ENCODE assay signal across 8 cellular contexts in genomic region chr6:33314515-33314942, GRCh38. TPM values are rescaled to one million over a fixed set of nuclear protein-coding genes. Genes with fewer than 3 reads are reported as not detected.
DNase-seq lines count a peak whose midpoint lies in the region; ATAC-seq and TF ChIP-seq lines count a peak whose summit lies in the region.

No MANE protein-coding gene starts in this region.

- peaks cover 66% of the 10 kb centered on the region for H3K79me2 ChIP-seq in SK-N-SH (ENCODE audit: insufficient read depth)

- H3K4me1 ChIP-seq in SK-N-SH (ENCODE audit: control insufficient read depth in 1 of 2, insufficient read depth in 2 of 2, low read depth in 1 of 2, low read length in 1 of 2) (peaks cover 14 to 36% of the 10 kb centered on the region in 2 experiments; a peak in 1 of 4 replicates), heart right ventricle (peaks cover 12 to 66% (median 54%) of the 10 kb centered on the region in 9 donors)

- no peaks in the 10 kb centered on the region for H3K9me2 ChIP-seq in SK-N-SH

- peak; percentile 96 for DNase-seq in Caki2 (ENCODE audit: low read depth)
- peak; percentile 31 for DNase-seq in HuH-7.5 (ENCODE audit: low spot score)
- DNase-seq in SK-N-SH: peak; percentile 48
- peak; percentile 55 to 89 for DNase-seq in heart right ventricle
- no peak for DNase-seq in progenitor cell of endocrine pancreas (ENCODE audit: low spot score, unreplicated experiment)

- TF ChIP-seq EP300 in SK-N-SH (IDR thresholded peaks at IDR 0.05; ENCODE audit: borderline replicate concordance in 1 of 2, low read depth in 1 of 2, low read length in 1 of 2): no peak

- peak overlapping the region; percentile 76 to 94 for H3K4me3 ChIP-seq in SK-N-SH (ENCODE audit: low read depth in 2 of 2, low read length in 1 of 2)
- H3K4me3 ChIP-seq in heart right ventricle: peak overlapping the region; percentile 78 to 99 (median 90)

- H3K27ac ChIP-seq in SK-N-SH (ENCODE audit: low read depth in 2 of 2, low read length in 1 of 2) (peak overlapping the region; percentile 89 to 94), adipose tissue (ENCODE audit: low read depth, low read length) (peak overlapping the region; percentile 25), heart right ventricle (peak overlapping the region; percentile 93 to 100 (median 98))

- H3K27me3 Mint-ChIP-seq in progenitor cell of endocrine pancreas: peaks cover 3% of the 10 kb centered on the region

- CTCF ChIA-PET in SK-N-SH (lab: Yijun Ruan, JAX): no interaction called here

- intact Hi-C loops in heart right ventricle (cut with DNase I): loop anchor here in 2 of 10 donors (10.0 kb wide), 1 partner anchor 100 kb away; the partner anchor contains the start of genes CUTA (in 2 of the 2) and PHF1 (in 2 of the 2)

- H3K9me3 ChIP-seq in SK-N-SH (no peaks in the 10 kb centered on the region), heart right ventricle (no peaks in the 10 kb centered on the region)

- H3K4me1 Mint-ChIP-seq in progenitor cell of endocrine pancreas (ENCODE audit: low read depth): peaks cover 40% of the 10 kb centered on the region

- peaks cover 8% of the 10 kb centered on the region; the same call in 1 of the 2 replicates for H4K20me1 ChIP-seq in SK-N-SH (ENCODE audit: insufficient read depth)

- peak; percentile 4 to 62 (median 40) for ATAC-seq in heart right ventricle
- no peak for ATAC-seq in HG03108 (IDR thresholded peaks at IDR 0.05; ENCODE audit: unreplicated experiment)
- ATAC-seq in HG03280 (IDR thresholded peaks at IDR 0.05; ENCODE audit: unreplicated experiment): no peak

- peak overlapping the region; percentile 96 for H3K9ac ChIP-seq in SK-N-SH

- H2AFZ ChIP-seq in SK-N-SH (ENCODE audit: low read depth): peak overlapping the region; percentile 64

- H3K36me3 Mint-ChIP-seq in progenitor cell of endocrine pancreas (ENCODE audit: insufficient read depth): peaks cover 17% of the 10 kb centered on the region

- POLR2A ChIA-PET in SK-N-SH (lab: Yijun Ruan, JAX): no interaction called here

- peaks cover 23% of the 10 kb centered on the region for H3F3A ChIP-seq in SK-N-SH (replicated peaks; ENCODE audit: insufficient read depth)

- 21% methylated on average over 10 of the region's 10 CpGs for WGBS in SK-N-SH (ENCODE audit: low lambda C conversion rate)
- 1 to 5% (median 1%) methylated on average over 10 of the region's 10 CpGs for WGBS in adipose tissue, 3 donors
- WGBS in heart right ventricle, 2 donors: 4 to 5% methylated on average over 10 of the region's 10 CpGs

- H3K9me3 Mint-ChIP-seq in progenitor cell of endocrine pancreas (ENCODE audit: low read depth): no peaks in the 10 kb centered on the region

- no peak for TF ChIP-seq RAD21 in SK-N-SH (IDR thresholded peaks at IDR 0.05; ENCODE audit: low read length)

- H3K4me2 ChIP-seq in SK-N-SH: peak overlapping the region; percentile 100

- H3K4me3 Mint-ChIP-seq in progenitor cell of endocrine pancreas (ENCODE audit: low read depth): peak overlapping the region; percentile 85

- H3K27me3 ChIP-seq in SK-N-SH (ENCODE audit: insufficient read depth) (no peaks in the 10 kb centered on the region), heart right ventricle (no peaks in the 10 kb centered on the region)

- H3K36me3 ChIP-seq in SK-N-SH (replicated peaks in 1 of 2; ENCODE audit: control insufficient read depth in 1 of 2, insufficient read depth in 2 of 2, low read length in 1 of 2) (peaks cover 11 to 26% of the 10 kb centered on the region in 2 experiments), heart right ventricle (peaks cover 0 to 46% (median 18%) of the 10 kb centered on the region in 9 donors)

- in situ Hi-C loops in Caki2 (cut with HindIII; ENCODE audit: low pct_unique_long_range_greater_than_20kb, low sequenced_read_pairs): no loop called here

- H3K27ac Mint-ChIP-seq in progenitor cell of endocrine pancreas: no peak overlapping the region

- no peak for TF ChIP-seq CTCF in SK-N-SH (IDR thresholded peaks at IDR 0.05)
- TF ChIP-seq CTCF in heart right ventricle (IDR thresholded peaks at IDR 0.05): no peak
- no peak for TF ChIP-seq CTCF in progenitor cell of endocrine pancreas (IDR thresholded peaks at IDR 0.05; ENCODE audit: unreplicated experiment)

TF ChIP-seq in SK-N-SH, 30 proteins besides CTCF, POLR2A, EP300 and RAD21:
- TF ChIP-seq MXI1 (IDR thresholded peaks at IDR 0.05; ENCODE audit: low read depth, low read length) (peak; percentile 28; the same call in 1 of the 2 replicates), SMC3 (IDR thresholded peaks at IDR 0.05; ENCODE audit: low read depth, low read length) (no peak)

RNA-seq across cellular contexts. Expression of gene TAPBP, which starts 0.7 kb away (rescaled TPM):
- 132 and 145 TPM in 2 replicates for total RNA-seq in Caki2 (2014; rRNA removed; shearing (Covaris generic); ENCODE audit: low replicate concordance)
- 27.9 and 44.5 TPM in 2 replicates for polyA plus RNA-seq in SK-N-SH (2012; rRNA removed)
- polyA plus RNA-seq in SK-N-SH (2012; cell fraction: cytosol; rRNA removed): 24.4 and 34.4 TPM in 2 replicates
- polyA plus RNA-seq in SK-N-SH (2012; cell fraction: nucleus; rRNA removed): 84.8 and 160 TPM in 2 replicates
- 10 to 100 TPM; 14.2 to 29.9 (median 26.3) TPM for polyA plus RNA-seq in adipose tissue
- 100 to 1,000 TPM in 2 of 10 donors, 10 to 100 TPM in 8; 71.9 to 242 (median 86.7) TPM for total RNA-seq in heart right ventricle
- polyA plus RNA-seq in heart right ventricle: 10 to 100 TPM; 20.6 to 49.7 TPM
- 20.2 and 22.3 TPM in 2 replicates for total RNA-seq in progenitor cell of endocrine pancreas

RNA-seq across cellular contexts. Expression of gene ZBTB22, which starts 3.0 kb away (rescaled TPM):
- 16.1 and 16.6 TPM in 2 replicates for total RNA-seq in Caki2 (2014; rRNA removed; shearing (Covaris generic); ENCODE audit: low replicate concordance)
- polyA plus RNA-seq in SK-N-SH (2012; rRNA removed): 19.5 and 22.2 TPM in 2 replicates
- 11.9 and 17.3 TPM in 2 replicates for polyA plus RNA-seq in SK-N-SH (2012; cell fraction: cytosol; rRNA removed)
- polyA plus RNA-seq in SK-N-SH (2012; cell fraction: nucleus; rRNA removed): 22.8 and 24.0 TPM in 2 replicates
- polyA plus RNA-seq in adipose tissue: 10 to 100 TPM in 2 of 3 donors, 1 to 10 TPM in 1; 8.9 to 13.5 (median 13.4) TPM
- total RNA-seq in heart right ventricle: 10 to 100 TPM; 11.7 to 19.8 (median 14.3) TPM
- 10 to 100 TPM in 1 of 2 donors, 1 to 10 TPM in 1; 4.7 to 10.6 TPM for polyA plus RNA-seq in heart right ventricle
- total RNA-seq in progenitor cell of endocrine pancreas: 27.3 and 28.1 TPM in 2 replicates

RNA-seq across cellular contexts. Expression of gene DAXX, which starts 8.2 kb away (rescaled TPM):
- total RNA-seq in Caki2 (2014; rRNA removed; shearing (Covaris generic); ENCODE audit: low replicate concordance): 56.5 and 59.5 TPM in 2 replicates
- polyA plus RNA-seq in SK-N-SH (2012; rRNA removed) (46.9 and 51.4 TPM in 2 replicates), adipose tissue (10 to 100 TPM; 19.6 to 35.4 (median 34.0) TPM), heart right ventricle (10 to 100 TPM; 15.7 to 24.8 TPM)
- 61.8 and 70.2 TPM in 2 replicates for polyA plus RNA-seq in SK-N-SH (2012; cell fraction: cytosol; rRNA removed)
- 85.9 and 95.0 TPM in 2 replicates for polyA plus RNA-seq in SK-N-SH (2012; cell fraction: nucleus; rRNA removed)
- total RNA-seq in heart right ventricle (10 to 100 TPM; 10.3 to 24.0 (median 15.9) TPM), progenitor cell of endocrine pancreas (47.5 and 48.4 TPM in 2 replicates)

RNA-seq across cellular contexts. Expression of gene RGL2, which starts 15.8 kb away (rescaled TPM):
- 38.8 and 53.7 TPM in 2 replicates for total RNA-seq in Caki2 (2014; rRNA removed; shearing (Covaris generic); ENCODE audit: low replicate concordance)
- polyA plus RNA-seq in SK-N-SH (2012; rRNA removed): 59.4 and 71.2 TPM in 2 replicates
- polyA plus RNA-seq in SK-N-SH (2012; cell fraction: cytosol; rRNA removed): 19.9 and 29.3 TPM in 2 replicates
- polyA plus RNA-seq in SK-N-SH (2012; cell fraction: nucleus; rRNA removed): 331 and 334 TPM in 2 replicates
- 10 to 100 TPM; 33.1 to 64.3 (median 49.0) TPM for polyA plus RNA-seq in adipose tissue
- 10 to 100 TPM; 40.7 to 79.8 (median 50.4) TPM for total RNA-seq in heart right ventricle
- polyA plus RNA-seq in heart right ventricle: 10 to 100 TPM; 51.8 to 68.4 TPM
- total RNA-seq in progenitor cell of endocrine pancreas: 175 and 196 TPM in 2 replicates

RNA-seq across cellular contexts. Expression of gene PFDN6, which starts 25.1 kb away (rescaled TPM):
- total RNA-seq in Caki2 (2014; rRNA removed; shearing (Covaris generic); ENCODE audit: low replicate concordance): 151 and 264 TPM in 2 replicates
- 182 and 213 TPM in 2 replicates for polyA plus RNA-seq in SK-N-SH (2012; rRNA removed)
- 233 and 285 TPM in 2 replicates for polyA plus RNA-seq in SK-N-SH (2012; cell fraction: cytosol; rRNA removed)
- 113 and 143 TPM in 2 replicates for polyA plus RNA-seq in SK-N-SH (2012; cell fraction: nucleus; rRNA removed)
- 100 to 1,000 TPM in 1 of 3 donors, 10 to 100 TPM in 2; 47.0 to 131 (median 77.7) TPM for polyA plus RNA-seq in adipose tissue
- total RNA-seq in heart right ventricle: 10 to 100 TPM; 31.7 to 58.3 (median 40.2) TPM
- 100 to 1,000 TPM; 248 to 448 TPM for polyA plus RNA-seq in heart right ventricle
- total RNA-seq in progenitor cell of endocrine pancreas: 46.1 and 52.1 TPM in 2 replicates

Comparison
In these comparisons a context has a peak if more than half of its experiments do, and no peak if none do; other contexts are left out.
1. H3K27ac ChIP-seq: peak in every context shown above with its lines; median percentile 98 in heart right ventricle; 92 in SK-N-SH; 25 in adipose tissue.
2. ATAC-seq: peak in heart right ventricle (8 of 8); none in HG03108 (single experiment) and HG03280 (single experiment).